Comparison of ENCODE assay signal across 8 cellular contexts in the genomic region with DNA sequence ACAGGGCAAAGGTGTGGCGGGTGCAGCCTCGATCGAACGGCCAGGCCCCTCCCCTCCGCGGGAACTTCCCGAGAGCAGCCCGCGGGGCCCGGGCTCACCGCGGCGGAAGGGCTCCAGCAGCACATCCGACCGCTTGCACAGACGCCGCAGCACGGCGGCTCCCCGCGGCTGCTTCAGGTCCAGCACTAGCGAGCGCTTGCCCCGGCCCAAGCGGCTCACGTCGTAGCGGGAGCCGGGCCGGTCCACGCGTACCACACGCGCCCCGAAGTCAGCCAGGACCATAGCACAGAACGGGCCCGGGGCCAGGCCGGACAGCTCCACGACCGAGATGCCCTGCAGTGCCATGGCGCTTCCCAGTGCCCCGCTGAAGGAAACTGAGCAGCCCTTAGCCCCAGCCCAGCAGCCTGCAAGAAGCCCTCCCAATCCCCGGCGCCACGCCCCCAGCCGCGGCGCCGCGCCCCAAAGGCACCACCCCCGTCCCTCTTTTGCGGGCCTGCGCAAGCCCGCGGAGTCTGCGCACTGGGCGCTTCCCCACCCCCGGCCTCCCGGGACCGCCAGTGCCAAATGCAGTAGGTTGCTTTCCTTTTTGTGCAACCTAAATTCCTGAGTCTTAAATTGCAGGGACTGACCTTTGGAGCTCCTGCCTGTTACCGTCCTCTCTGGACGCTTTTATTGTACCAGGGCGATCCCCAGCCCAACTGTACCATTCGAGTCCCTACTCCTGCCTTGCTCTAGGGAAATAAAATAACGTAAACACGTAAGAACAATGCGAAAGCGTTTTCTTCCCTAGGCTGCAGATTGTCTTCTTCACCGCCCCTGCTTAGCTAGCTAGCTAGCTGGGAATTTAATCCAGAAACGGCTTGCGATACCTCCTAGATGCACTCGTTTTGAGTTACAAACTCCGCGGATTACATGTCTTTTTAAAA. TPM values are rescaled to one million over a fixed set of nuclear protein-coding genes. Genes with fewer than 3 reads are reported as not detected.
DNase-seq lines count a peak whose midpoint lies in the region; TF ChIP-seq lines count a peak whose summit lies in the region.

Gene AMACR, minus strand, starts transcription at position 376 of the 926 bp plus-strand sequence. Its CDS starts 31 bp downstream, at position 345.

- under 1% methylated on average over 64 of the region's 74 CpGs for WGBS in mesenchymal stem cell

- peak within 1 kb of the TSS; percentile 91 for H2AFZ ChIP-seq in mesenchymal stem cell (ENCODE audit: low read depth, low read length)

- peak within 1 kb of the TSS; percentile 96 to 97 for H3K18ac ChIP-seq in mesenchymal stem cell (ENCODE audit: low read depth in 1 of 2, low read length in 2 of 2)

- no peak within 1 kb of the TSS for H2AK5ac ChIP-seq in mesenchymal stem cell (ENCODE audit: low read length, severe bottlenecking)

- H4K91ac ChIP-seq in mesenchymal stem cell (ENCODE audit: low read length), result peak within 1 kb of the TSS; percentile 83

- H2BK120ac ChIP-seq in mesenchymal stem cell (ENCODE audit: low read depth, low read length), result no peak within 1 kb of the TSS

- peak within 1 kb of the TSS; percentile 77 to 87 for H3K4ac ChIP-seq in mesenchymal stem cell (ENCODE audit: low read depth in 1 of 2, low read length in 2 of 2)

- H3K4me3 ChIP-seq in effector memory CD4-positive, alpha-beta T cell (ENCODE audit: insufficient read depth, low read depth, low read length, poor library complexity, severe bottlenecking), result peak within 1 kb of the TSS; percentile 86
- peak within 1 kb of the TSS; percentile 71 to 83 for H3K4me3 ChIP-seq in mesenchymal stem cell (ENCODE audit: insufficient read depth in 1 of 2, low read depth in 1 of 2, low read length in 2 of 2)

- H3K36me3 ChIP-seq in effector memory CD4-positive, alpha-beta T cell (ENCODE audit: control insufficient read depth, insufficient read depth, low read length), result no peaks in the 10 kb centered on the region
- H3K36me3 ChIP-seq in mesenchymal stem cell (ENCODE audit: control insufficient read depth in 1 of 2, insufficient read depth in 2 of 2, low read depth in 1 of 2, low read length in 2 of 2), result peaks cover 3 to 28% of the 10 kb centered on the region in 2 experiments

- H3K14ac ChIP-seq in mesenchymal stem cell (ENCODE audit: low read length in 2 of 2), result peak within 1 kb of the TSS in 1 of 2 experiments; percentile 93

- no peak for TF ChIP-seq CTCF in GM20000 (IDR thresholded peaks at IDR 0.05; ENCODE audit: extremely low read depth, missing control alignments)

- H3K23ac ChIP-seq in mesenchymal stem cell (ENCODE audit: low read length in 2 of 2), result peak within 1 kb of the TSS in 1 of 2 experiments; percentile 34

- peak within 1 kb of the TSS; percentile 96 for H4K8ac ChIP-seq in mesenchymal stem cell (ENCODE audit: low read length)

- H2BK15ac ChIP-seq in mesenchymal stem cell (ENCODE audit: low read depth, poor library complexity, severe bottlenecking), result peak within 1 kb of the TSS; percentile 95

- H3K9ac ChIP-seq in mesenchymal stem cell (ENCODE audit: low read length), result peak within 1 kb of the TSS; percentile 95

- H3K4me2 ChIP-seq in mesenchymal stem cell (ENCODE audit: low read length, poor library complexity, severe bottlenecking), result peak within 1 kb of the TSS; percentile 75

- peaks cover 9% of the 10 kb centered on the region for H3K4me1 ChIP-seq in effector memory CD4-positive, alpha-beta T cell (ENCODE audit: control insufficient read depth, insufficient read depth, low read length, poor library complexity, severe bottlenecking)
- H3K4me1 ChIP-seq in mesenchymal stem cell (ENCODE audit: control insufficient read depth, insufficient read depth, low read depth, low read length), result peaks cover 9% of the 10 kb centered on the region

- no peaks in the 10 kb centered on the region for H3K27me3 ChIP-seq in effector memory CD4-positive, alpha-beta T cell (replicated peaks; ENCODE audit: control insufficient read depth, insufficient read depth, low read length, poor library complexity, severe bottlenecking)
- no peaks in the 10 kb centered on the region for H3K27me3 ChIP-seq in mesenchymal stem cell (ENCODE audit: control insufficient read depth in 1 of 2, insufficient read depth in 1 of 2, low read length in 2 of 2)

- H2BK5ac ChIP-seq in mesenchymal stem cell (ENCODE audit: low read depth, low read length, poor library complexity, severe bottlenecking), result peak within 1 kb of the TSS; percentile 83

- CTCF ChIA-PET in activated CD8-positive, alpha-beta memory T cell treated with anti-CD3 and anti-CD28 coated beads for 36 hours (lab: Charles Lee), result interaction anchor here (0.6 to 1.0 kb wide), 3 partner anchors 11 to 15 kb away, joined by 3 to 4 read pairs (median 3); no protein-coding TSS in a partner anchor

- POLR2A ChIA-PET in activated CD8-positive, alpha-beta memory T cell treated with anti-CD3 and anti-CD28 coated beads for 36 hours (lab: Charles Lee), result no interaction called here

- H3K79me1 ChIP-seq in mesenchymal stem cell (replicated peaks; ENCODE audit: low read length, poor library complexity, severe bottlenecking), result peaks cover 4% of the 10 kb centered on the region

- H3K9me3 ChIP-seq in effector memory CD4-positive, alpha-beta T cell (ENCODE audit: control insufficient read depth, low read length), result no peaks in the 10 kb centered on the region
- no peaks in the 10 kb centered on the region for H3K9me3 ChIP-seq in mesenchymal stem cell (ENCODE audit: control insufficient read depth, low read length)

- H2BK12ac ChIP-seq in mesenchymal stem cell (ENCODE audit: low read length in 2 of 2), result peak within 1 kb of the TSS in 1 of 2 experiments; percentile 10

- H3K27ac ChIP-seq in effector memory CD4-positive, alpha-beta T cell (ENCODE audit: insufficient read depth, low read length, poor library complexity, severe bottlenecking), result peak within 1 kb of the TSS; percentile 72
- peak within 1 kb of the TSS; percentile 94 for H3K27ac ChIP-seq in mesenchymal stem cell (ENCODE audit: low read length, poor library complexity, severe bottlenecking)

- peak; percentile 90 for DNase-seq in COLO829 (ENCODE audit: low spot score)
- peak; percentile 94 for DNase-seq in GM20000 (ENCODE audit: low spot score)
- DNase-seq in HS-5 (ENCODE audit: low read depth), result peak; percentile 79
- peak; percentile 51 for DNase-seq in NK-92 (lab: John Stamatoyannopoulos, UW; ENCODE audit: unreplicated experiment)
- peak; percentile 63 to 88 (median 84) for DNase-seq in effector memory CD4-positive, alpha-beta T cell
- DNase-seq in mesenchymal stem cell, result peak; percentile 90
- DNase-seq in stimulated activated CD8-positive, alpha-beta memory T cell treated with anti-CD3 and anti-CD28 coated beads, Interleukin-12 subunit alpha, Interleukin-12 subunit beta, amount 100 ng/mL, for 24 hours (ENCODE audit: extremely low read depth), result peak; percentile 75

RNA-seq across cellular contexts. Expression of gene AMACR, which starts in this region (rescaled TPM):
- total RNA-seq in activated CD8-positive, alpha-beta memory T cell treated with anti-CD3 and anti-CD28 coated beads for 36 hours, result 10 to 100 TPM; 15.8 to 15.9 TPM
- polyA plus RNA-seq in mesenchymal stem cell (2013, experiment 1 of 2), result 8.2 TPM
- 8.6 TPM for polyA plus RNA-seq in mesenchymal stem cell (2013, experiment 2 of 2)

Comparison
In these comparisons a context has a peak if more than half of its experiments do, and no peak if none do; other contexts are left out.
1. Peak in every context shown above with its lines: DNase-seq, H3K4me3 ChIP-seq and H3K27ac ChIP-seq.